ENCODE assay signal across 9 cellular contexts in genomic region chr10:47461261-47461687, GRCh38. TPM values are rescaled to one million over a fixed set of nuclear protein-coding genes. Genes with fewer than 3 reads are reported as not detected.
A peak's percentile ranks its signal among the peaks of the same experiment; 100 is the strongest.
DNase-seq lines count a peak whose midpoint lies in the region; ATAC-seq and TF ChIP-seq lines count a peak whose summit lies in the region.
"Not testable (repeated sequence)": the region's sequence is repeated elsewhere in the genome, so short reads cannot be mapped to it uniquely, and the experiment has no call there.
"Had no signal": no experiment of that assay in that cellular context is flagged by ENCODE, and none has a peak within 500 bp of the region (broad histone marks: within the 10 kb centered on the region; RNA-seq: fewer than 3 reads in every experiment).

No MANE protein-coding gene starts in this region.

- peak overlapping the region; percentile 48 for H3K4me2 ChIP-seq in Loucy (ENCODE audit: low read depth, low read length, poor library complexity, severe bottlenecking)

- not testable (repeated sequence) for H3K9me2 ChIP-seq in Loucy (replicated peaks; ENCODE audit: low read depth, low read length)

- intact Hi-C loops in lower lobe of right lung (cut with DNase I); gastrocnemius medialis (cut with DNase I; ENCODE audit: low total_unique reads): not testable (repeated sequence)

- H3K27ac Mint-ChIP-seq in activated naive CD8-positive, alpha-beta T cell treated with anti-CD3 and anti-CD28 coated beads, Interleukin-2, amount 10 ng/mL, durations not matched to agents 7 days and 5 days: not testable (repeated sequence)

- H3K9ac ChIP-seq in Loucy (ENCODE audit: low read depth, low read length, poor library complexity, severe bottlenecking): not testable (repeated sequence)

- peak overlapping the region; percentile 68 for H3K4me3 ChIP-seq in Loucy (ENCODE audit: low read length, poor library complexity, severe bottlenecking)
- peak overlapping the region; percentile 11 for H3K4me3 ChIP-seq in lower lobe of right lung
- peak overlapping the region in 3 of 4 donors; percentile 2 to 25 (median 21) for H3K4me3 ChIP-seq in gastrocnemius medialis

- POLR2A ChIA-PET in activated naive CD8-positive, alpha-beta T cell treated with anti-CD3 and anti-CD28 coated beads, Interleukin-2, amount 10 ng/mL, durations not matched to agents 7 days and 5 days (lab: Charles Lee): not testable (repeated sequence)

- in situ Hi-C loops in SK-MEL-5 (cut with HindIII; ENCODE audit: low pct_unique_long_range_greater_than_20kb, low sequenced_read_pairs); gastrocnemius medialis (cut with MboI; ENCODE audit: low sequenced_read_pairs in 4 of 4): not testable (repeated sequence)

- not testable (repeated sequence) for TF ChIP-seq POLR2A in gastrocnemius medialis (IDR thresholded peaks at IDR 0.05)

- ATAC-seq in GM21529 (IDR thresholded peaks at IDR 0.05; ENCODE audit: unreplicated experiment) (peak; percentile 59), lower lobe of right lung (peak; percentile 89 to 91), gastrocnemius medialis (peak; percentile 51 to 80)
- ATAC-seq in activated naive CD8-positive, alpha-beta T cell treated with anti-CD3 and anti-CD28 coated beads, Interleukin-2, amount 10 ng/mL, durations not matched to agents 7 days and 5 days (ENCODE audit: low read depth): peak; percentile 74

- not testable (repeated sequence) for H3K27ac ChIP-seq in lower lobe of right lung, gastrocnemius medialis

- H3F3A ChIP-seq in Loucy (ENCODE audit: low read depth): not testable (repeated sequence)

- not testable (repeated sequence) for H3K36me3 ChIP-seq in Loucy (ENCODE audit: insufficient read depth, low read length); lower lobe of right lung; gastrocnemius medialis

- TF ChIP-seq CTCF in AG09319 (IDR thresholded peaks at IDR 0.05; ENCODE audit: low read depth, low read length) (peak; percentile 19), Loucy (conservative IDR thresholded peaks at IDR 0.05; ENCODE audit: low read length) (peak; percentile 42), lower lobe of right lung (IDR thresholded peaks at IDR 0.05) (peak; percentile 15), gastrocnemius medialis (IDR thresholded peaks at IDR 0.05 in 4 of 5, conservative IDR thresholded peaks at IDR 0.05 in 1 of 5) (peak in 1 of 5 experiments; percentile 24)

- not testable (repeated sequence) for H3K4me1 ChIP-seq in Loucy (ENCODE audit: insufficient read depth, low read length, poor library complexity, severe bottlenecking); lower lobe of right lung; gastrocnemius medialis

- not testable (repeated sequence) for H3K9me3 Mint-ChIP-seq in activated naive CD8-positive, alpha-beta T cell treated with anti-CD3 and anti-CD28 coated beads, Interleukin-2, amount 10 ng/mL, durations not matched to agents 7 days and 5 days

- not testable (repeated sequence) for H3K9me3 ChIP-seq in Loucy (ENCODE audit: insufficient read depth, low read depth, low read length); lower lobe of right lung; gastrocnemius medialis

- not testable (repeated sequence) for H4K20me1 ChIP-seq in Loucy (ENCODE audit: insufficient read depth, low read length, poor library complexity, severe bottlenecking)

- not testable (repeated sequence) for H3K36me3 Mint-ChIP-seq in activated naive CD8-positive, alpha-beta T cell treated with anti-CD3 and anti-CD28 coated beads, Interleukin-2, amount 10 ng/mL, durations not matched to agents 7 days and 5 days

- not testable (repeated sequence) for H3K4me3 Mint-ChIP-seq in activated naive CD8-positive, alpha-beta T cell treated with anti-CD3 and anti-CD28 coated beads, Interleukin-2, amount 10 ng/mL, durations not matched to agents 7 days and 5 days

- H3K79me2 ChIP-seq in Loucy (ENCODE audit: insufficient read depth, low read length): not testable (repeated sequence)

- peaks cover 15% of the 10 kb centered on the region for H3K27me3 Mint-ChIP-seq in activated naive CD8-positive, alpha-beta T cell treated with anti-CD3 and anti-CD28 coated beads, Interleukin-2, amount 10 ng/mL, durations not matched to agents 7 days and 5 days

- DNase-seq in AG09319 (ENCODE audit: extremely low read depth, low read depth): peak; percentile 8
- peak; percentile 16 for DNase-seq in SK-MEL-5 (ENCODE audit: low read depth, low spot score)
- DNase-seq in activated naive CD8-positive, alpha-beta T cell treated with anti-CD3 and anti-CD28 coated beads, Interleukin-2, amount 10 ng/mL, durations not matched to agents 7 days and 5 days; gastrocnemius medialis: not testable (repeated sequence)
- DNase-seq in fibroblast of gingiva (ENCODE audit: low read depth): peak; percentile 29
- DNase-seq in lower lobe of right lung: peak; percentile 67

- H3K27me3 ChIP-seq in Loucy (ENCODE audit: insufficient read depth, low read length, poor library complexity, severe bottlenecking); lower lobe of right lung (ENCODE audit: low read depth); gastrocnemius medialis: not testable (repeated sequence)

- peak overlapping the region; percentile 84 for H2AFZ ChIP-seq in Loucy (ENCODE audit: low read length)

- H3K4me1 Mint-ChIP-seq in activated naive CD8-positive, alpha-beta T cell treated with anti-CD3 and anti-CD28 coated beads, Interleukin-2, amount 10 ng/mL, durations not matched to agents 7 days and 5 days: not testable (repeated sequence)

RNA-seq across cellular contexts. Expression of gene ANXA8, which starts 22.6 kb away (rescaled TPM):
- total RNA-seq in SK-MEL-5 (2014; rRNA removed; shearing (Covaris generic)): 0.08 TPM in 1 of 2 replicates, not detected in the other
- not detected in 2 replicates for polyA plus RNA-seq in SK-MEL-5 (2015; cell fraction: cytosol; rRNA removed)
- not detected in 2 replicates for polyA plus RNA-seq in SK-MEL-5 (2015; cell fraction: nucleus; rRNA removed)
- under 1 TPM in 1 of 2 experiments, not detected in 1; 0.19 TPM for total RNA-seq in activated naive CD8-positive, alpha-beta T cell treated with anti-CD3 and anti-CD28 coated beads, Interleukin-2, amount 10 ng/mL, durations not matched to agents 7 days and 5 days
- total RNA-seq in lower lobe of right lung (15.0 TPM), gastrocnemius medialis (under 1 TPM in 1 of 4 donors, not detected in 3; 0.24 TPM)
- total RNA-seq: CD4-positive, CD25-positive, alpha-beta regulatory T cell had no signal
- polyA plus RNA-seq: CD4-positive, CD25-positive, alpha-beta regulatory T cell had no signal

RNA-seq across cellular contexts. Expression of gene FAM25G, which starts 30.2 kb away (rescaled TPM):
- not detected in 2 replicates for total RNA-seq in SK-MEL-5 (2014; rRNA removed; shearing (Covaris generic))
- not detected in 2 replicates for polyA plus RNA-seq in SK-MEL-5 (2015; cell fraction: cytosol; rRNA removed)
- polyA plus RNA-seq in SK-MEL-5 (2015; cell fraction: nucleus; rRNA removed): not detected in 2 replicates
- total RNA-seq in activated naive CD8-positive, alpha-beta T cell treated with anti-CD3 and anti-CD28 coated beads, Interleukin-2, amount 10 ng/mL, durations not matched to agents 7 days and 5 days: not detected
- total RNA-seq in lower lobe of right lung: not detected
- total RNA-seq in gastrocnemius medialis: not detected
- total RNA-seq: CD4-positive, CD25-positive, alpha-beta regulatory T cell had no signal
- polyA plus RNA-seq: CD4-positive, CD25-positive, alpha-beta regulatory T cell had no signal

Comparison
In these comparisons a context has a peak if more than half of its experiments do, and no peak if none do; other contexts are left out.
1. H3K4me3 ChIP-seq: peak in every context shown above with its lines; median percentile 68 in Loucy; 21 in gastrocnemius medialis; 11 in lower lobe of right lung.
2. RNA of gene ANXA8, which starts 22.6 kb away (total RNA-seq): 15.0 TPM in lower lobe of right lung (single experiment); 0.19 TPM in activated naive CD8-positive, alpha-beta T cell treated with anti-CD3 and anti-CD28 coated beads, Interleukin-2, amount 10 ng/mL, durations not matched to agents 7 days and 5 days, 0.08 TPM in SK-MEL-5 and 0.24 TPM in gastrocnemius medialis; every median in the first group is over 10 times any median in the second.
3. Peak in every context shown above with its lines, with median percentiles within 50 percentile points of each other: ATAC-seq.